In genomic region chr19:45528744-45529453, GRCh38 we compare ENCODE assay signal across 8 cellular contexts. TPM values are rescaled to one million over a fixed set of nuclear protein-coding genes. Genes with fewer than 3 reads are reported as not detected.
A peak's percentile ranks its signal among the peaks of the same experiment; 100 is the strongest.
DNase-seq lines count a peak whose midpoint lies in the region; ATAC-seq and TF ChIP-seq lines count a peak whose summit lies in the region.

No MANE protein-coding gene starts in this region.

- in situ Hi-C loops in astrocyte of the cerebellum (cut with HindIII; ENCODE audit: low sequenced_read_pairs): no loop called here
- in situ Hi-C loops in transverse colon (cut with MboI; ENCODE audit: low pct_ligation_motif_present in 1 of 4, low pct_unique_long_range_greater_than_20kb in 1 of 4, low sequenced_read_pairs in 3 of 4): no loop called here

- 9% methylated on average over 42 of the region's 51 CpGs; no CpG with 5 or more reads in 1 of the 2 donors for WGBS in transverse colon (ENCODE audit: low coverage in 1 of 2), 2 donors

- TF ChIP-seq RAD21 in Ishikawa (IDR thresholded peaks at IDR 0.05; ENCODE audit: low read depth): peak; percentile 46; the same call in 1 of the 2 replicates

- peak; percentile 82 for ATAC-seq in left lung
- ATAC-seq in HG02571 (IDR thresholded peaks at IDR 0.05; ENCODE audit: unreplicated experiment): no peak

- no peaks in the 10 kb centered on the region for H3K4me1 ChIP-seq in BE2C
- H3K4me1 ChIP-seq in left lung: peaks cover 2 to 49% of the 10 kb centered on the region in 2 donors
- H3K4me1 ChIP-seq in transverse colon: peaks cover 13 to 21% (median 18%) of the 10 kb centered on the region in 4 donors

- TF ChIP-seq CTCF in BE2C (IDR thresholded peaks at IDR 0.05; ENCODE audit: low read depth, low read length) (no peak), astrocyte of the cerebellum (IDR thresholded peaks at IDR 0.05; ENCODE audit: low read depth, low read length, missing control alignments) (no peak), left lung (IDR thresholded peaks at IDR 0.05) (no peak), transverse colon (IDR thresholded peaks at IDR 0.05) (peak in 2 of 5 experiments; percentile 11 to 19)

- H3K36me3 ChIP-seq in BE2C (peaks cover 12% of the 10 kb centered on the region), left lung (peaks cover 0 to 54% of the 10 kb centered on the region in 2 donors), transverse colon (peaks cover 0 to 29% (median 14%) of the 10 kb centered on the region in 4 donors)

- DNase-seq in BE2C (peak; percentile 33), astrocyte of the cerebellum (ENCODE audit: low read depth) (no peak), left lung (peak in 1 of 2 donors; percentile 82), transverse colon (peak; percentile 77), SK-N-DZ (ENCODE audit: low spot score) (no peak), EL (no peak)

- H3K27me3 ChIP-seq in BE2C (peaks cover 13% of the 10 kb centered on the region), left lung (peaks cover 0 to 17% of the 10 kb centered on the region in 2 donors), transverse colon (no peaks in the 10 kb centered on the region)

- intact Hi-C loops in left lung (cut with DNase I): no loop called here
- intact Hi-C loops in transverse colon (cut with DNase I; ENCODE audit: low total_unique reads): no loop called here

- H3K4me3 ChIP-seq in BE2C (ENCODE audit: low read depth, low read length) (peak overlapping the region; percentile 33), astrocyte of the cerebellum (ENCODE audit: low read depth, low read length) (peak overlapping the region; percentile 18), left lung (peak overlapping the region; percentile 19 to 28), transverse colon (peak overlapping the region in 3 of 4 donors; percentile 29 to 54 (median 40))

- H3K27ac ChIP-seq in left lung: no peak overlapping the region
- peak overlapping the region; percentile 51 to 69 (median 63) for H3K27ac ChIP-seq in transverse colon

- TF ChIP-seq POLR2A in transverse colon (IDR thresholded peaks at IDR 0.05): no peak

- H3K9me3 ChIP-seq in BE2C: 0 out of 2 replicates have a peak, but pooled peaks cover 2% of the 10 kb centered on the region
- H3K9me3 ChIP-seq in left lung: no peaks in the 10 kb centered on the region
- peaks cover 0 to 4% of the 10 kb centered on the region in 2 donors for H3K9me3 ChIP-seq in transverse colon

- TF ChIP-seq EP300 in Ishikawa (IDR thresholded peaks at IDR 0.05; ENCODE audit: borderline replicate concordance) (no peak), transverse colon (IDR thresholded peaks at IDR 0.05; ENCODE audit: low read depth) (no peak)

TF ChIP-seq in Ishikawa, 13 proteins besides CTCF, POLR2A, EP300 and RAD21:
- TF ChIP-seq ZBTB7A (IDR thresholded peaks at IDR 0.05; ENCODE audit: low read depth): peak; percentile 68; the same call in 1 of the 2 replicates
- peak; percentile 80 for TF ChIP-seq MAX (IDR thresholded peaks at IDR 0.05)
- TF ChIP-seq TCF12 (IDR thresholded peaks at IDR 0.05; ENCODE audit: low read depth): peak; percentile 12; the same call in 1 of the 2 replicates
- no peak for TF ChIP-seq EGR1 (IDR thresholded peaks at IDR 0.05)
TF ChIP-seq in Ishikawa: peak in this region for 3.

RNA-seq across cellular contexts. Expression of gene VASP, which starts 21.6 kb away (rescaled TPM):
- 177 TPM for polyA plus RNA-seq in BE2C (2012; ENCODE audit: insufficient read depth, insufficient read length, low read depth)
- total RNA-seq in left lung (100 to 1,000 TPM; 109 to 220 TPM), transverse colon (100 to 1,000 TPM; 167 to 465 (median 204) TPM)
- polyA plus RNA-seq in SK-N-DZ (2014; cell fraction: cytosol; rRNA removed): 20.3 and 20.6 TPM in 2 replicates
- polyA plus RNA-seq in SK-N-DZ (2014; cell fraction: nucleus; rRNA removed): 12.5 and 15.2 TPM in 2 replicates

RNA-seq across cellular contexts. Expression of gene PPM1N, which starts 30.7 kb away (rescaled TPM):
- polyA plus RNA-seq in BE2C (2012; ENCODE audit: insufficient read depth, insufficient read length, low read depth): 2.2 TPM
- total RNA-seq in left lung (1 to 10 TPM in 1 of 2 donors, under 1 TPM in 1; 0.47 to 2.1 TPM), transverse colon (1 to 10 TPM in 2 of 4 donors, under 1 TPM in 1, not detected in 1; 1.00 to 4.3 (median 1.4) TPM)
- 7.6 and 9.1 TPM in 2 replicates for polyA plus RNA-seq in SK-N-DZ (2014; cell fraction: cytosol; rRNA removed)
- polyA plus RNA-seq in SK-N-DZ (2014; cell fraction: nucleus; rRNA removed): 13.0 and 15.0 TPM in 2 replicates

RNA-seq across cellular contexts. Expression of gene RTN2, which starts 32.1 kb away (rescaled TPM):
- polyA plus RNA-seq in BE2C (2012; ENCODE audit: insufficient read depth, insufficient read length, low read depth): 79.0 TPM
- 10 to 100 TPM in 1 of 2 donors, 1 to 10 TPM in 1; 9.4 to 16.7 TPM for total RNA-seq in left lung
- 10 to 100 TPM in 1 of 4 donors, 1 to 10 TPM in 1, not detected in 2; 5.7 to 13.5 TPM for total RNA-seq in transverse colon
- 35.2 and 50.4 TPM in 2 replicates for polyA plus RNA-seq in SK-N-DZ (2014; cell fraction: cytosol; rRNA removed)
- 33.0 and 40.4 TPM in 2 replicates for polyA plus RNA-seq in SK-N-DZ (2014; cell fraction: nucleus; rRNA removed)

RNA-seq across cellular contexts. Expression of gene OPA3, which starts 55.7 kb away (rescaled TPM):
- polyA plus RNA-seq in BE2C (2012; ENCODE audit: insufficient read depth, insufficient read length, low read depth): 11.8 TPM
- total RNA-seq in left lung (10 to 100 TPM; 14.9 to 17.9 TPM), transverse colon (10 to 100 TPM in 1 of 4 donors, 1 to 10 TPM in 3; 6.7 to 10.8 (median 8.6) TPM)
- polyA plus RNA-seq in SK-N-DZ (2014; cell fraction: cytosol; rRNA removed): 5.4 and 8.4 TPM in 2 replicates
- polyA plus RNA-seq in SK-N-DZ (2014; cell fraction: nucleus; rRNA removed): 1.9 and 4.6 TPM in 2 replicates

Comparison
In these comparisons a context has a peak if more than half of its experiments do, and no peak if none do; other contexts are left out.
1. DNase-seq: peak in BE2C (single experiment) and transverse colon (single experiment); none in astrocyte of the cerebellum (single experiment), SK-N-DZ (single experiment) and EL (single experiment).
2. H3K27ac ChIP-seq: peak in transverse colon (4 of 4); none in left lung (0 of 2).
3. Peak in every context shown above with its lines, with median percentiles within 50 percentile points of each other: H3K4me3 ChIP-seq.